ENCODE assay signal across 1 cellular context in genomic region chr13:20902438-20903163, GRCh38.
TF ChIP-seq lines count a peak whose summit lies in the region.

XPO4 (minus strand) TSS chr13:20902746; CDS start chr13:20902738, 8 bp downstream.

TF ChIP-seq in HepG2, 621 proteins besides CTCF, POLR2A, EP300 and RAD21 (continued from another document and continues in another):
- TF ChIP-seq TFE3 (CRISPR knock-in tag; IDR thresholded peaks at IDR 0.05) (0 out of 2 replicates have a peak, but pooled peaks have one; percentile 11), ZNF83 (CRISPR knock-in tag; IDR thresholded peaks at IDR 0.05; ENCODE audit: borderline replicate concordance) (no peak), PHF5A (CRISPR knock-in tag; IDR thresholded peaks at IDR 0.05; ENCODE audit: low read depth, unreplicated experiment) (no peak), TMF1 (CRISPR knock-in tag; IDR thresholded peaks at IDR 0.05; ENCODE audit: low read depth) (peak; percentile 83; the same call in 1 of the 2 replicates), HDAC6 (IDR thresholded peaks at IDR 0.05; ENCODE audit: low read depth, low read length) (no peak), ZBTB33 (CRISPR knock-in tag; IDR thresholded peaks at IDR 0.05) (no peak), JUNB (CRISPR knock-in tag; IDR thresholded peaks at IDR 0.05; ENCODE audit: borderline replicate concordance) (no peak), FOXC1 (CRISPR knock-in tag; IDR thresholded peaks at IDR 0.05; ENCODE audit: borderline replicate concordance) (0 out of 2 replicates have a peak, but pooled peaks have one; percentile 56), TFAP4 (IDR thresholded peaks at IDR 0.05; ENCODE audit: borderline replicate concordance, low read depth) (0 out of 2 replicates have a peak, but pooled peaks have one; percentile 42), KLF12 (CRISPR knock-in tag; IDR thresholded peaks at IDR 0.05; ENCODE audit: borderline replicate concordance) (no peak), XBP1 (CRISPR knock-in tag; IDR thresholded peaks at IDR 0.05) (no peak), HMG20B (CRISPR knock-in tag; conservative IDR thresholded peaks at IDR 0.05) (no peak), ZNF33A (CRISPR knock-in tag; IDR thresholded peaks at IDR 0.05; ENCODE audit: borderline replicate concordance) (no peak), PHF8 (CRISPR knock-in tag; IDR thresholded peaks at IDR 0.05) (peak; percentile 85), ZNF883 (CRISPR knock-in tag; IDR thresholded peaks at IDR 0.05; ENCODE audit: not compliant biosample characterization) (peak; percentile 26), HMG20A (CRISPR knock-in tag; IDR thresholded peaks at IDR 0.05; ENCODE audit: borderline replicate concordance) (no peak), ZBTB8A (CRISPR knock-in tag; IDR thresholded peaks at IDR 0.05; ENCODE audit: borderline replicate concordance, low read depth) (no peak), ZNF816 (CRISPR knock-in tag; IDR thresholded peaks at IDR 0.05; ENCODE audit: borderline replicate concordance) (peak; percentile 64; the same call in 1 of the 2 replicates)
- TF ChIP-seq, protein P1, sequence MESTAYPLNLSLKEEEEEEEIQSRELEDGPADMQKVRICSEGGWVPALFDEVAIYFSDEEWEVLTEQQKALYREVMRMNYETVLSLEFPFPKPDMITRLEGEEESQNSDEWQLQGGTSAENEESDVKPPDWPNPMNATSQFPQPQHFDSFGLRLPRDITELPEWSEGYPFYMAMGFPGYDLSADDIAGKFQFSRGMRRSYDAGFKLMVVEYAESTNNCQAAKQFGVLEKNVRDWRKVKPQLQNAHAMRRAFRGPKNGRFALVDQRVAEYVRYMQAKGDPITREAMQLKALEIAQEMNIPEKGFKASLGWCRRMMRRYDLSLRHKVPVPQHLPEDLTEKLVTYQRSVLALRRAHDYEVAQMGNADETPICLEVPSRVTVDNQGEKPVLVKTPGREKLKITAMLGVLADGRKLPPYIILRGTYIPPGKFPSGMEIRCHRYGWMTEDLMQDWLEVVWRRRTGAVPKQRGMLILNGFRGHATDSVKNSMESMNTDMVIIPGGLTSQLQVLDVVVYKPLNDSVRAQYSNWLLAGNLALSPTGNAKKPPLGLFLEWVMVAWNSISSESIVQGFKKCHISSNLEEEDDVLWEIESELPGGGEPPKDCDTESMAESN (CRISPR knock-in tag; conservative IDR thresholded peaks at IDR 0.05) = no peak
- TF ChIP-seq, protein P2, sequence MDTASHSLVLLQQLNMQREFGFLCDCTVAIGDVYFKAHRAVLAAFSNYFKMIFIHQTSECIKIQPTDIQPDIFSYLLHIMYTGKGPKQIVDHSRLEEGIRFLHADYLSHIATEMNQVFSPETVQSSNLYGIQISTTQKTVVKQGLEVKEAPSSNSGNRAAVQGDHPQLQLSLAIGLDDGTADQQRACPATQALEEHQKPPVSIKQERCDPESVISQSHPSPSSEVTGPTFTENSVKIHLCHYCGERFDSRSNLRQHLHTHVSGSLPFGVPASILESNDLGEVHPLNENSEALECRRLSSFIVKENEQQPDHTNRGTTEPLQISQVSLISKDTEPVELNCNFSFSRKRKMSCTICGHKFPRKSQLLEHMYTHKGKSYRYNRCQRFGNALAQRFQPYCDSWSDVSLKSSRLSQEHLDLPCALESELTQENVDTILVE (CRISPR knock-in tag; IDR thresholded peaks at IDR 0.05) = no peak
- TF ChIP-seq, protein P3, sequence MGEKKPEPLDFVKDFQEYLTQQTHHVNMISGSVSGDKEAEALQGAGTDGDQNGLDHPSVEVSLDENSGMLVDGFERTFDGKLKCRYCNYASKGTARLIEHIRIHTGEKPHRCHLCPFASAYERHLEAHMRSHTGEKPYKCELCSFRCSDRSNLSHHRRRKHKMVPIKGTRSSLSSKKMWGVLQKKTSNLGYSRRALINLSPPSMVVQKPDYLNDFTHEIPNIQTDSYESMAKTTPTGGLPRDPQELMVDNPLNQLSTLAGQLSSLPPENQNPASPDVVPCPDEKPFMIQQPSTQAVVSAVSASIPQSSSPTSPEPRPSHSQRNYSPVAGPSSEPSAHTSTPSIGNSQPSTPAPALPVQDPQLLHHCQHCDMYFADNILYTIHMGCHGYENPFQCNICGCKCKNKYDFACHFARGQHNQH (CRISPR knock-in tag; IDR thresholded peaks at IDR 0.05) = no peak
- TF ChIP-seq, protein P4, sequence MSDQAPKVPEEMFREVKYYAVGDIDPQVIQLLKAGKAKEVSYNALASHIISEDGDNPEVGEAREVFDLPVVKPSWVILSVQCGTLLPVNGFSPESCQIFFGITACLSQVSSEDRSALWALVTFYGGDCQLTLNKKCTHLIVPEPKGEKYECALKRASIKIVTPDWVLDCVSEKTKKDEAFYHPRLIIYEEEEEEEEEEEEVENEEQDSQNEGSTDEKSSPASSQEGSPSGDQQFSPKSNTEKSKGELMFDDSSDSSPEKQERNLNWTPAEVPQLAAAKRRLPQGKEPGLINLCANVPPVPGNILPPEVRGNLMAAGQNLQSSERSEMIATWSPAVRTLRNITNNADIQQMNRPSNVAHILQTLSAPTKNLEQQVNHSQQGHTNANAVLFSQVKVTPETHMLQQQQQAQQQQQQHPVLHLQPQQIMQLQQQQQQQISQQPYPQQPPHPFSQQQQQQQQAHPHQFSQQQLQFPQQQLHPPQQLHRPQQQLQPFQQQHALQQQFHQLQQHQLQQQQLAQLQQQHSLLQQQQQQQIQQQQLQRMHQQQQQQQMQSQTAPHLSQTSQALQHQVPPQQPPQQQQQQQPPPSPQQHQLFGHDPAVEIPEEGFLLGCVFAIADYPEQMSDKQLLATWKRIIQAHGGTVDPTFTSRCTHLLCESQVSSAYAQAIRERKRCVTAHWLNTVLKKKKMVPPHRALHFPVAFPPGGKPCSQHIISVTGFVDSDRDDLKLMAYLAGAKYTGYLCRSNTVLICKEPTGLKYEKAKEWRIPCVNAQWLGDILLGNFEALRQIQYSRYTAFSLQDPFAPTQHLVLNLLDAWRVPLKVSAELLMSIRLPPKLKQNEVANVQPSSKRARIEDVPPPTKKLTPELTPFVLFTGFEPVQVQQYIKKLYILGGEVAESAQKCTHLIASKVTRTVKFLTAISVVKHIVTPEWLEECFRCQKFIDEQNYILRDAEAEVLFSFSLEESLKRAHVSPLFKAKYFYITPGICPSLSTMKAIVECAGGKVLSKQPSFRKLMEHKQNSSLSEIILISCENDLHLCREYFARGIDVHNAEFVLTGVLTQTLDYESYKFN (CRISPR knock-in tag; conservative IDR thresholded peaks at IDR 0.05) = 0 out of 2 replicates have a peak, but pooled peaks have one; percentile 15
- TF ChIP-seq, protein P5, sequence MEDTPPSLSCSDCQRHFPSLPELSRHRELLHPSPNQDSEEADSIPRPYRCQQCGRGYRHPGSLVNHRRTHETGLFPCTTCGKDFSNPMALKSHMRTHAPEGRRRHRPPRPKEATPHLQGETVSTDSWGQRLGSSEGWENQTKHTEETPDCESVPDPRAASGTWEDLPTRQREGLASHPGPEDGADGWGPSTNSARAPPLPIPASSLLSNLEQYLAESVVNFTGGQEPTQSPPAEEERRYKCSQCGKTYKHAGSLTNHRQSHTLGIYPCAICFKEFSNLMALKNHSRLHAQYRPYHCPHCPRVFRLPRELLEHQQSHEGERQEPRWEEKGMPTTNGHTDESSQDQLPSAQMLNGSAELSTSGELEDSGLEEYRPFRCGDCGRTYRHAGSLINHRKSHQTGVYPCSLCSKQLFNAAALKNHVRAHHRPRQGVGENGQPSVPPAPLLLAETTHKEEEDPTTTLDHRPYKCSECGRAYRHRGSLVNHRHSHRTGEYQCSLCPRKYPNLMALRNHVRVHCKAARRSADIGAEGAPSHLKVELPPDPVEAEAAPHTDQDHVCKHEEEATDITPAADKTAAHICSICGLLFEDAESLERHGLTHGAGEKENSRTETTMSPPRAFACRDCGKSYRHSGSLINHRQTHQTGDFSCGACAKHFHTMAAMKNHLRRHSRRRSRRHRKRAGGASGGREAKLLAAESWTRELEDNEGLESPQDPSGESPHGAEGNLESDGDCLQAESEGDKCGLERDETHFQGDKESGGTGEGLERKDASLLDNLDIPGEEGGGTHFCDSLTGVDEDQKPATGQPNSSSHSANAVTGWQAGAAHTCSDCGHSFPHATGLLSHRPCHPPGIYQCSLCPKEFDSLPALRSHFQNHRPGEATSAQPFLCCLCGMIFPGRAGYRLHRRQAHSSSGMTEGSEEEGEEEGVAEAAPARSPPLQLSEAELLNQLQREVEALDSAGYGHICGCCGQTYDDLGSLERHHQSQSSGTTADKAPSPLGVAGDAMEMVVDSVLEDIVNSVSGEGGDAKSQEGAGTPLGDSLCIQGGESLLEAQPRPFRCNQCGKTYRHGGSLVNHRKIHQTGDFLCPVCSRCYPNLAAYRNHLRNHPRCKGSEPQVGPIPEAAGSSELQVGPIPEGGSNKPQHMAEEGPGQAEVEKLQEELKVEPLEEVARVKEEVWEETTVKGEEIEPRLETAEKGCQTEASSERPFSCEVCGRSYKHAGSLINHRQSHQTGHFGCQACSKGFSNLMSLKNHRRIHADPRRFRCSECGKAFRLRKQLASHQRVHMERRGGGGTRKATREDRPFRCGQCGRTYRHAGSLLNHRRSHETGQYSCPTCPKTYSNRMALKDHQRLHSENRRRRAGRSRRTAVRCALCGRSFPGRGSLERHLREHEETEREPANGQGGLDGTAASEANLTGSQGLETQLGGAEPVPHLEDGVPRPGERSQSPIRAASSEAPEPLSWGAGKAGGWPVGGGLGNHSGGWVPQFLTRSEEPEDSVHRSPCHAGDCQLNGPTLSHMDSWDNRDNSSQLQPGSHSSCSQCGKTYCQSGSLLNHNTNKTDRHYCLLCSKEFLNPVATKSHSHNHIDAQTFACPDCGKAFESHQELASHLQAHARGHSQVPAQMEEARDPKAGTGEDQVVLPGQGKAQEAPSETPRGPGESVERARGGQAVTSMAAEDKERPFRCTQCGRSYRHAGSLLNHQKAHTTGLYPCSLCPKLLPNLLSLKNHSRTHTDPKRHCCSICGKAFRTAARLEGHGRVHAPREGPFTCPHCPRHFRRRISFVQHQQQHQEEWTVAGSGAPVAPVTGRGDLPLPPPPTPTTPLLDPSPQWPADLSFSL (CRISPR knock-in tag; IDR thresholded peaks at IDR 0.05) = no peak
- TF ChIP-seq, protein P6, sequence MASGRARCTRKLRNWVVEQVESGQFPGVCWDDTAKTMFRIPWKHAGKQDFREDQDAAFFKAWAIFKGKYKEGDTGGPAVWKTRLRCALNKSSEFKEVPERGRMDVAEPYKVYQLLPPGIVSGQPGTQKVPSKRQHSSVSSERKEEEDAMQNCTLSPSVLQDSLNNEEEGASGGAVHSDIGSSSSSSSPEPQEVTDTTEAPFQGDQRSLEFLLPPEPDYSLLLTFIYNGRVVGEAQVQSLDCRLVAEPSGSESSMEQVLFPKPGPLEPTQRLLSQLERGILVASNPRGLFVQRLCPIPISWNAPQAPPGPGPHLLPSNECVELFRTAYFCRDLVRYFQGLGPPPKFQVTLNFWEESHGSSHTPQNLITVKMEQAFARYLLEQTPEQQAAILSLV (CRISPR knock-in tag; IDR thresholded peaks at IDR 0.05; ENCODE audit: borderline replicate concordance) = no peak; the same call in 1 of the 2 replicates
- TF ChIP-seq, protein P7, sequence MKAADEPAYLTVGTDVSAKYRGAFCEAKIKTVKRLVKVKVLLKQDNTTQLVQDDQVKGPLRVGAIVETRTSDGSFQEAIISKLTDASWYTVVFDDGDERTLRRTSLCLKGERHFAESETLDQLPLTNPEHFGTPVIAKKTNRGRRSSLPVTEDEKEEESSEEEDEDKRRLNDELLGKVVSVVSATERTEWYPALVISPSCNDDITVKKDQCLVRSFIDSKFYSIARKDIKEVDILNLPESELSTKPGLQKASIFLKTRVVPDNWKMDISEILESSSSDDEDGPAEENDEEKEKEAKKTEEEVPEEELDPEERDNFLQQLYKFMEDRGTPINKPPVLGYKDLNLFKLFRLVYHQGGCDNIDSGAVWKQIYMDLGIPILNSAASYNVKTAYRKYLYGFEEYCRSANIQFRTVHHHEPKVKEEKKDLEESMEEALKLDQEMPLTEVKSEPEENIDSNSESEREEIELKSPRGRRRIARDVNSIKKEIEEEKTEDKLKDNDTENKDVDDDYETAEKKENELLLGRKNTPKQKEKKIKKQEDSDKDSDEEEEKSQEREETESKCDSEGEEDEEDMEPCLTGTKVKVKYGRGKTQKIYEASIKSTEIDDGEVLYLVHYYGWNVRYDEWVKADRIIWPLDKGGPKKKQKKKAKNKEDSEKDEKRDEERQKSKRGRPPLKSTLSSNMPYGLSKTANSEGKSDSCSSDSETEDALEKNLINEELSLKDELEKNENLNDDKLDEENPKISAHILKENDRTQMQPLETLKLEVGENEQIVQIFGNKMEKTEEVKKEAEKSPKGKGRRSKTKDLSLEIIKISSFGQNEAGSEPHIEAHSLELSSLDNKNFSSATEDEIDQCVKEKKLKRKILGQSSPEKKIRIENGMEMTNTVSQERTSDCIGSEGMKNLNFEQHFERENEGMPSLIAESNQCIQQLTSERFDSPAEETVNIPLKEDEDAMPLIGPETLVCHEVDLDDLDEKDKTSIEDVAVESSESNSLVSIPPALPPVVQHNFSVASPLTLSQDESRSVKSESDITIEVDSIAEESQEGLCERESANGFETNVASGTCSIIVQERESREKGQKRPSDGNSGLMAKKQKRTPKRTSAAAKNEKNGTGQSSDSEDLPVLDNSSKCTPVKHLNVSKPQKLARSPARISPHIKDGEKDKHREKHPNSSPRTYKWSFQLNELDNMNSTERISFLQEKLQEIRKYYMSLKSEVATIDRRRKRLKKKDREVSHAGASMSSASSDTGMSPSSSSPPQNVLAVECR (CRISPR knock-in tag; IDR thresholded peaks at IDR 0.05; ENCODE audit: borderline replicate concordance) = peak; percentile 81
